12 cellular contexts compared by ENCODE assay signal in genomic region chr18:13260114-13260926, GRCh38. TPM values are rescaled to one million over a fixed set of nuclear protein-coding genes. Genes with fewer than 3 reads are reported as not detected.
DNase-seq lines count a peak whose midpoint lies in the region; ATAC-seq and TF ChIP-seq lines count a peak whose summit lies in the region.
"Had no signal": no experiment of that assay in that cellular context is flagged by ENCODE, and none has a peak within 500 bp of the region (broad histone marks: within the 10 kb centered on the region; RNA-seq: fewer than 3 reads in every experiment).

No MANE protein-coding gene starts in this region.

- no peak overlapping the region for H3K4me3 Mint-ChIP-seq in activated CD4-positive, alpha-beta memory T cell treated with anti-CD3 and anti-CD28 coated beads for 36 hours
- H3K4me3 Mint-ChIP-seq in activated CD4-positive, alpha-beta memory T cell treated with anti-CD3 and anti-CD28 coated beads, Interleukin-2, amount 10 ng/mL, durations not matched to agents 7 days and 5 days = no peak overlapping the region
- H3K4me3 Mint-ChIP-seq in stimulated activated memory B cell treated with anti-CD40 and anti-IgM and Interleukin-4, amounts not matched to agents 10 μg/mL and 1 μg/mL and 100 μg/mL, for 72 hours = no peak overlapping the region

- intact Hi-C loops in activated CD4-positive, alpha-beta memory T cell treated with anti-CD3 and anti-CD28 coated beads for 36 hours (cut with micrococcal nuclease) = no loop called here
- intact Hi-C loops in lower lobe of right lung (cut with DNase I) = no loop called here

- H3K4me1 Mint-ChIP-seq in activated CD4-positive, alpha-beta memory T cell treated with anti-CD3 and anti-CD28 coated beads for 36 hours (ENCODE audit: low read depth) = peaks cover 35% of the 10 kb centered on the region
- peaks cover 25% of the 10 kb centered on the region for H3K4me1 Mint-ChIP-seq in activated CD4-positive, alpha-beta memory T cell treated with anti-CD3 and anti-CD28 coated beads, Interleukin-2, amount 10 ng/mL, durations not matched to agents 7 days and 5 days
- H3K4me1 Mint-ChIP-seq in stimulated activated memory B cell treated with anti-CD40 and anti-IgM and Interleukin-4, amounts not matched to agents 10 μg/mL and 1 μg/mL and 100 μg/mL, for 72 hours = peaks cover 8% of the 10 kb centered on the region

- H3K36me3 Mint-ChIP-seq in activated CD4-positive, alpha-beta memory T cell treated with anti-CD3 and anti-CD28 coated beads for 36 hours = no peaks in the 10 kb centered on the region
- no peaks in the 10 kb centered on the region for H3K36me3 Mint-ChIP-seq in activated CD4-positive, alpha-beta memory T cell treated with anti-CD3 and anti-CD28 coated beads, Interleukin-2, amount 10 ng/mL, durations not matched to agents 7 days and 5 days (ENCODE audit: low read depth)
- no peaks in the 10 kb centered on the region for H3K36me3 Mint-ChIP-seq in stimulated activated memory B cell treated with anti-CD40 and anti-IgM and Interleukin-4, amounts not matched to agents 10 μg/mL and 1 μg/mL and 100 μg/mL, for 72 hours

- ATAC-seq in lower lobe of right lung (peak; percentile 24 to 34), thoracic aorta (ENCODE audit: insufficient number of reproducible peaks, low FRiP score, low read depth) (peak; percentile 38)
- ATAC-seq in stimulated activated memory B cell treated with anti-CD40 and anti-IgM and Interleukin-4, amounts not matched to agents 10 μg/mL and 1 μg/mL and 100 μg/mL, for 72 hours = no peak

- H3K27ac ChIP-seq in lower lobe of right lung (peak overlapping the region; percentile 54), thoracic aorta (peak overlapping the region; percentile 86 to 91)

- H3K36me3 ChIP-seq in lower lobe of right lung (no peaks in the 10 kb centered on the region), thoracic aorta (no peaks in the 10 kb centered on the region)

- CTCF ChIA-PET in activated CD4-positive, alpha-beta memory T cell treated with anti-CD3 and anti-CD28 coated beads for 36 hours (lab: Charles Lee) = interaction anchor here (1.1 kb wide), 1 partner anchor 25 kb away, joined by 4 read pairs; no protein-coding TSS in a partner anchor
- CTCF ChIA-PET in activated CD4-positive, alpha-beta memory T cell treated with anti-CD3 and anti-CD28 coated beads, Interleukin-2, amount 10 ng/mL, durations not matched to agents 7 days and 5 days (lab: Charles Lee) = no interaction called here

- H3K27me3 ChIP-seq in lower lobe of right lung (ENCODE audit: low read depth) (no peaks in the 10 kb centered on the region), thoracic aorta (replicated peaks; ENCODE audit: insufficient read depth) (no peaks in the 10 kb centered on the region)

- H3K4me3 ChIP-seq in lower lobe of right lung (no peak overlapping the region), thoracic aorta (peak overlapping the region; percentile 43)

- H3K27me3 Mint-ChIP-seq in activated CD4-positive, alpha-beta memory T cell treated with anti-CD3 and anti-CD28 coated beads for 36 hours = peaks cover 4% of the 10 kb centered on the region
- H3K27me3 Mint-ChIP-seq in activated CD4-positive, alpha-beta memory T cell treated with anti-CD3 and anti-CD28 coated beads, Interleukin-2, amount 10 ng/mL, durations not matched to agents 7 days and 5 days = peaks cover 4% of the 10 kb centered on the region
- H3K27me3 Mint-ChIP-seq in stimulated activated memory B cell treated with anti-CD40 and anti-IgM and Interleukin-4, amounts not matched to agents 10 μg/mL and 1 μg/mL and 100 μg/mL, for 72 hours = peaks cover 68% of the 10 kb centered on the region

- H3K27ac Mint-ChIP-seq in activated CD4-positive, alpha-beta memory T cell treated with anti-CD3 and anti-CD28 coated beads for 36 hours = no peak overlapping the region
- no peak overlapping the region for H3K27ac Mint-ChIP-seq in activated CD4-positive, alpha-beta memory T cell treated with anti-CD3 and anti-CD28 coated beads, Interleukin-2, amount 10 ng/mL, durations not matched to agents 7 days and 5 days
- no peak overlapping the region for H3K27ac Mint-ChIP-seq in stimulated activated memory B cell treated with anti-CD40 and anti-IgM and Interleukin-4, amounts not matched to agents 10 μg/mL and 1 μg/mL and 100 μg/mL, for 72 hours

- H3K9me3 ChIP-seq in lower lobe of right lung (no peaks in the 10 kb centered on the region), thoracic aorta (no peaks in the 10 kb centered on the region)

- peaks cover 30% of the 10 kb centered on the region for H3K4me1 ChIP-seq in lower lobe of right lung
- H3K4me1 ChIP-seq in thoracic aorta (ENCODE audit: control insufficient read depth in 1 of 2, low read depth in 2 of 2) = peaks cover 39 to 72% of the 10 kb centered on the region in 2 donors

- TF ChIP-seq CTCF in lower lobe of right lung (IDR thresholded peaks at IDR 0.05) (no peak), thoracic aorta (IDR thresholded peaks at IDR 0.05) (no peak)

- DNase-seq in activated CD4-positive, alpha-beta memory T cell treated with anti-CD3 and anti-CD28 coated beads for 36 hours = peak; percentile 20
- no peak for DNase-seq in activated CD4-positive, alpha-beta memory T cell treated with anti-CD3 and anti-CD28 coated beads, Interleukin-2, amount 10 ng/mL, durations not matched to agents 7 days and 5 days
- DNase-seq in dermis blood vessel endothelial cell = peak; percentile 62
- DNase-seq in lower lobe of right lung = no peak
- DNase-seq in thoracic aorta (ENCODE audit: low spot score) = no peak
- no peak for DNase-seq in effector CD4-positive, alpha-beta T cell
- DNase-seq in NAMALWA (ENCODE audit: low spot score) = no peak
- DNase-seq: activated CD4-positive, CD25-positive, alpha-beta regulatory T cell; mammary epithelial cell; NCI-H2081 treated with DMSO at 0.1 percent for 48 hours; RPMI8226 had no signal

- H3K9me3 Mint-ChIP-seq in activated CD4-positive, alpha-beta memory T cell treated with anti-CD3 and anti-CD28 coated beads for 36 hours = no peaks in the 10 kb centered on the region
- no peaks in the 10 kb centered on the region for H3K9me3 Mint-ChIP-seq in activated CD4-positive, alpha-beta memory T cell treated with anti-CD3 and anti-CD28 coated beads, Interleukin-2, amount 10 ng/mL, durations not matched to agents 7 days and 5 days
- H3K9me3 Mint-ChIP-seq in stimulated activated memory B cell treated with anti-CD40 and anti-IgM and Interleukin-4, amounts not matched to agents 10 μg/mL and 1 μg/mL and 100 μg/mL, for 72 hours = no peaks in the 10 kb centered on the region

- POLR2A ChIA-PET in activated CD4-positive, alpha-beta memory T cell treated with anti-CD3 and anti-CD28 coated beads for 36 hours (lab: Charles Lee) = interaction anchor here (0.7 kb wide), 1 partner anchor 19 kb away, joined by 3 read pairs; no protein-coding TSS in a partner anchor
- POLR2A ChIA-PET in activated CD4-positive, alpha-beta memory T cell treated with anti-CD3 and anti-CD28 coated beads, Interleukin-2, amount 10 ng/mL, durations not matched to agents 7 days and 5 days (lab: Charles Lee) = interaction anchor here (0.9 to 1.9 kb wide), 2 partner anchors 14 to 19 kb away, joined by 4 to 7 read pairs; no protein-coding TSS in a partner anchor

RNA-seq across cellular contexts. Expression of gene LDLRAD4, which starts 41.8 kb away (rescaled TPM):
- total RNA-seq in activated CD4-positive, alpha-beta memory T cell treated with anti-CD3 and anti-CD28 coated beads for 36 hours = 10 to 100 TPM; 28.4 to 30.1 TPM
- 10 to 100 TPM; 19.1 to 22.4 TPM for total RNA-seq in activated CD4-positive, alpha-beta memory T cell treated with anti-CD3 and anti-CD28 coated beads, Interleukin-2, amount 10 ng/mL, durations not matched to agents 7 days and 5 days
- total RNA-seq in dermis blood vessel endothelial cell = 15.9 and 20.1 TPM in 2 replicates
- 24.6 TPM for total RNA-seq in lower lobe of right lung
- 100 to 1,000 TPM in 1 of 2 donors, 10 to 100 TPM in 1; 98.4 to 135 TPM for total RNA-seq in thoracic aorta

Comparison
In these comparisons a context has a peak if more than half of its experiments do, and no peak if none do; other contexts are left out.
1. DNase-seq: peak in activated CD4-positive, alpha-beta memory T cell treated with anti-CD3 and anti-CD28 coated beads for 36 hours (single experiment) and dermis blood vessel endothelial cell (single experiment); none in activated CD4-positive, alpha-beta memory T cell treated with anti-CD3 and anti-CD28 coated beads, Interleukin-2, amount 10 ng/mL, durations not matched to agents 7 days and 5 days (single experiment), lower lobe of right lung (single experiment), thoracic aorta (single experiment), effector CD4-positive, alpha-beta T cell (single experiment) and NAMALWA (single experiment).